In genomic region chr5:137075163-137075970, GRCh38 we compare ENCODE assay signal across 9 cellular contexts.
DNase-seq lines count a peak whose midpoint lies in the region; ATAC-seq and TF ChIP-seq lines count a peak whose summit lies in the region.
"Had no signal": no experiment of that assay in that cellular context is flagged by ENCODE, and none has a peak within 500 bp of the region (broad histone marks: within the 10 kb centered on the region; RNA-seq: fewer than 3 reads in every experiment).

No MANE protein-coding gene starts in this region.

- no peaks in the 10 kb centered on the region for H3K4me1 ChIP-seq in DND-41 (ENCODE audit: insufficient read depth, low read length)
- H3K4me1 ChIP-seq in NT2/D1 (ENCODE audit: insufficient read depth, insufficient read length): peaks cover 6% of the 10 kb centered on the region
- peaks cover 21% of the 10 kb centered on the region for H3K4me1 ChIP-seq in mammary epithelial cell (ENCODE audit: insufficient read depth, low read length)

- TF ChIP-seq CTCF in DND-41 (IDR thresholded peaks at IDR 0.05; ENCODE audit: borderline replicate concordance, extremely low read depth, low read length, poor library complexity, severe bottlenecking) (peak; percentile 70), mammary epithelial cell (conservative IDR thresholded peaks at IDR 0.05 in 1 of 2, IDR thresholded peaks at IDR 0.05 in 1 of 2; ENCODE audit: extremely low read depth in 1 of 2, insufficient read depth in 1 of 2, low read depth in 1 of 2, low read length in 2 of 2) (peak; percentile 94)

- H3K27me3 ChIP-seq in DND-41 (ENCODE audit: insufficient read depth, low read length, poor library complexity) (peaks cover 17% of the 10 kb centered on the region), NT2/D1 (ENCODE audit: insufficient read depth, insufficient read length) (no peaks in the 10 kb centered on the region), mammary epithelial cell (ENCODE audit: insufficient read depth, low read length) (no peaks in the 10 kb centered on the region)

- H3K4me2 ChIP-seq in DND-41 (ENCODE audit: insufficient read depth, low read length): no peak overlapping the region
- H3K4me2 ChIP-seq in mammary epithelial cell (ENCODE audit: insufficient read depth, low read depth, low read length): no peak overlapping the region

- H3K27ac ChIP-seq in DND-41 (ENCODE audit: low read length): no peak overlapping the region
- peak overlapping the region; percentile 22 for H3K27ac ChIP-seq in mammary epithelial cell (ENCODE audit: insufficient read depth, low read depth, low read length)
- H3K27ac ChIP-seq: skin epidermis had no signal

- intact Hi-C loops in mammary epithelial cell (cut with micrococcal nuclease): loop anchor here (1.0 to 10.0 kb wide), 5 partner anchors 71 to 423 kb away; partner anchors contain the start of gene SPOCK1
- intact Hi-C loops in activated T-helper 1 cell treated with anti-CD3 and anti-CD28 coated beads, Interleukin-12 subunit alpha, Interleukin-12 subunit beta, Interleukin-2, Interleukin-4 antibody, amounts not matched to agents 30 ng/mL and 10 ng/mL and 1 ng/mL, durations not matched to agents 14 hours and 24 hours and 36 hours (cut with micrococcal nuclease): no loop called here

- dilution Hi-C loops in mammary epithelial cell (cut with HindIII; ENCODE audit: low sequenced_read_pairs): no loop called here

- H3K9ac ChIP-seq in DND-41 (ENCODE audit: low read depth, low read length): no peak overlapping the region
- H3K9ac ChIP-seq in NT2/D1 (ENCODE audit: insufficient read length, low read depth): no peak overlapping the region
- no peak overlapping the region for H3K9ac ChIP-seq in mammary epithelial cell (ENCODE audit: insufficient read depth, low read length)

- no peaks in the 10 kb centered on the region for H3K36me3 Mint-ChIP-seq in activated T-helper 1 cell treated with anti-CD3 and anti-CD28 coated beads, Interleukin-12 subunit alpha, Interleukin-12 subunit beta, Interleukin-2, Interleukin-4 antibody, amounts not matched to agents 30 ng/mL and 10 ng/mL and 1 ng/mL, durations not matched to agents 14 hours and 24 hours and 36 hours (ENCODE audit: low read depth)

- H4K20me1 ChIP-seq in DND-41 (ENCODE audit: insufficient read depth, low read length) (no peaks in the 10 kb centered on the region), mammary epithelial cell (ENCODE audit: insufficient read depth, low read length) (no peaks in the 10 kb centered on the region)

- no peaks in the 10 kb centered on the region for H3K4me1 Mint-ChIP-seq in activated T-helper 1 cell treated with anti-CD3 and anti-CD28 coated beads, Interleukin-12 subunit alpha, Interleukin-12 subunit beta, Interleukin-2, Interleukin-4 antibody, amounts not matched to agents 30 ng/mL and 10 ng/mL and 1 ng/mL, durations not matched to agents 14 hours and 24 hours and 36 hours (ENCODE audit: low read depth)

- H2AFZ ChIP-seq in DND-41 (ENCODE audit: low read depth, low read length): no peak overlapping the region
- no peak overlapping the region for H2AFZ ChIP-seq in mammary epithelial cell (ENCODE audit: low read depth, low read length)

- WGBS in mammary epithelial cell (ENCODE audit: low coverage, missing lambda C conversion rate): 15% methylated on average over 5 of the region's 7 CpGs

- CTCF ChIA-PET in mammary epithelial cell (lab: Charles Lee; ENCODE audit: low non-redundant PET): interaction anchor here (0.5 to 1.1 kb wide), 9 partner anchors 20 to 338 kb away, joined by 3 to 13 read pairs (median 5); no protein-coding TSS in a partner anchor

- no peak overlapping the region for H3K4me3 ChIP-seq in DND-41 (ENCODE audit: low read depth in 1 of 2, low read length in 2 of 2)
- no peak overlapping the region for H3K4me3 ChIP-seq in NT2/D1 (ENCODE audit: insufficient read length, low read depth)
- H3K4me3 ChIP-seq in mammary epithelial cell (replicated peaks in 1 of 3; ENCODE audit: insufficient read depth in 1 of 3, low read depth in 2 of 3, low read length in 3 of 3): no peak overlapping the region
- H3K4me3 ChIP-seq: skin epidermis had no signal

- BruUV-seq in mammary epithelial cell (replicated peaks; lab: Mats Ljungman, UMichigan): no TSS peak

- H3K27me3 Mint-ChIP-seq in activated T-helper 1 cell treated with anti-CD3 and anti-CD28 coated beads, Interleukin-12 subunit alpha, Interleukin-12 subunit beta, Interleukin-2, Interleukin-4 antibody, amounts not matched to agents 30 ng/mL and 10 ng/mL and 1 ng/mL, durations not matched to agents 14 hours and 24 hours and 36 hours (ENCODE audit: insufficient read depth): peaks cover 4% of the 10 kb centered on the region

- H3K4me3 Mint-ChIP-seq in activated T-helper 1 cell treated with anti-CD3 and anti-CD28 coated beads, Interleukin-12 subunit alpha, Interleukin-12 subunit beta, Interleukin-2, Interleukin-4 antibody, amounts not matched to agents 30 ng/mL and 10 ng/mL and 1 ng/mL, durations not matched to agents 14 hours and 24 hours and 36 hours: no peak overlapping the region

- no peaks in the 10 kb centered on the region for H3K36me3 ChIP-seq in DND-41 (ENCODE audit: insufficient read depth, low read length)
- H3K36me3 ChIP-seq in NT2/D1 (ENCODE audit: insufficient read depth, insufficient read length, low read length): no peaks in the 10 kb centered on the region
- H3K36me3 ChIP-seq in mammary epithelial cell (ENCODE audit: insufficient read depth, low read length): no peaks in the 10 kb centered on the region

- peak; percentile 54 for DNase-seq in DND-41
- peak; percentile 71 for DNase-seq in NT2/D1 (ENCODE audit: low read depth, low spot score)
- DNase-seq in mammary epithelial cell: peak; percentile 78
- DNase-seq in lung microvascular endothelial cell (ENCODE audit: low read depth in 2 of 2): peak; percentile 5 to 59
- no peak for DNase-seq in activated T-helper 1 cell treated with anti-CD3 and anti-CD28 coated beads, Interleukin-12 subunit alpha, Interleukin-12 subunit beta, Interleukin-2, Interleukin-4 antibody, amounts not matched to agents 30 ng/mL and 10 ng/mL and 1 ng/mL, durations not matched to agents 14 hours and 24 hours and 36 hours (ENCODE audit: low spot score)

- no peaks in the 10 kb centered on the region for H3K9me3 Mint-ChIP-seq in activated T-helper 1 cell treated with anti-CD3 and anti-CD28 coated beads, Interleukin-12 subunit alpha, Interleukin-12 subunit beta, Interleukin-2, Interleukin-4 antibody, amounts not matched to agents 30 ng/mL and 10 ng/mL and 1 ng/mL, durations not matched to agents 14 hours and 24 hours and 36 hours

- H3K9me3 ChIP-seq in DND-41 (ENCODE audit: insufficient read depth, low read length, severe bottlenecking) (no peaks in the 10 kb centered on the region), NT2/D1 (ENCODE audit: insufficient read depth, low read length) (no peaks in the 10 kb centered on the region; the same call in 1 of the 2 replicates), mammary epithelial cell (replicated peaks; ENCODE audit: insufficient read depth, low read length) (no peaks in the 10 kb centered on the region)

- ATAC-seq in DND-41 (ENCODE audit: insufficient read depth, low read depth): peak; percentile 86
- peak; percentile 51 for ATAC-seq in GM19397 (IDR thresholded peaks at IDR 0.05; ENCODE audit: unreplicated experiment)
- peak; percentile 68 for ATAC-seq in HG03520 (IDR thresholded peaks at IDR 0.05; ENCODE audit: unreplicated experiment)
- ATAC-seq in HG03378 (IDR thresholded peaks at IDR 0.05; ENCODE audit: unreplicated experiment): no peak

- H3K79me2 ChIP-seq in DND-41 (ENCODE audit: insufficient read depth, low read length) (no peaks in the 10 kb centered on the region), mammary epithelial cell (ENCODE audit: insufficient read depth, low read length) (no peaks in the 10 kb centered on the region)

- H3K27ac Mint-ChIP-seq in activated T-helper 1 cell treated with anti-CD3 and anti-CD28 coated beads, Interleukin-12 subunit alpha, Interleukin-12 subunit beta, Interleukin-2, Interleukin-4 antibody, amounts not matched to agents 30 ng/mL and 10 ng/mL and 1 ng/mL, durations not matched to agents 14 hours and 24 hours and 36 hours: no peak overlapping the region

- in situ Hi-C loops in mammary epithelial cell (cut with MboI; ENCODE audit: low sequenced_read_pairs in 2 of 2): loop anchor here (5.0 to 10.0 kb wide), 2 partner anchors 139 to 142 kb away; no protein-coding TSS in a partner anchor
